In genomic region chr1:76086597-76086996, GRCh38 we compare ENCODE assay signal across 22 cellular contexts.
"Had no signal": no experiment of that assay in that cellular context is flagged by ENCODE, and none has a peak within 500 bp of the region (broad histone marks: within the 10 kb centered on the region; RNA-seq: fewer than 3 reads in every experiment).

No MANE protein-coding gene starts in this region.

- H3K9me3 ChIP-seq: gastrocnemius medialis, sigmoid colon, spleen, tibial nerve had no signal

- H3K27me3 ChIP-seq: dorsolateral prefrontal cortex, gastrocnemius medialis, sigmoid colon, spleen, tibial nerve had no signal

- ATAC-seq: activated CD8-positive, alpha-beta T cell treated with anti-CD3 and anti-CD28 coated beads for 36 hours; activated T-helper 17 cell treated with anti-CD3 and anti-CD28 coated beads, Interleukin-2, amount 50 U/mL, for 72 hours; gastrocnemius medialis; left ventricle myocardium superior; naive thymus-derived CD8-positive, alpha-beta T cell; stimulated activated naive CD8-positive, alpha-beta T cell treated with anti-CD3 and anti-CD28 coated beads, Interleukin-15, Interleukin-2, amounts not matched to agents 100 U/mL and 50 U/mL, for 24 hours had no signal

- H3K4me1 ChIP-seq: gastrocnemius medialis, parathyroid adenoma had no signal

- H2AFZ ChIP-seq: parathyroid adenoma had no signal

- H3K79me2 ChIP-seq: parathyroid adenoma had no signal

- H3K9ac ChIP-seq: parathyroid adenoma had no signal

- H3K36me3 ChIP-seq: gastrocnemius medialis, sigmoid colon, spleen, tibial nerve had no signal

- DNase-seq: activated CD4-positive, alpha-beta T cell treated with anti-CD3 and anti-CD28 coated beads, Interleukin-2, amount 10 ng/mL, durations not matched to agents 24 days and 14 days; activated CD4-positive, CD25-positive, alpha-beta regulatory T cell; activated CD8-positive, alpha-beta T cell treated with anti-CD3 and anti-CD28 coated beads for 36 hours; activated naive CD4-positive, alpha-beta T cell treated with Interleukin-2 at 50 U/mL for 16 hours; activated naive CD8-positive, alpha-beta T cell treated with anti-CD3 and anti-CD28 coated beads, Interleukin-2, amount 10 ng/mL, durations not matched to agents 7 days and 5 days; activated T-cell treated with anti-CD3 and anti-CD28 coated beads, Interleukin-2, amount 50 U/mL, for 1 hour; amygdala; dorsolateral prefrontal cortex; gastrocnemius medialis; head of caudate nucleus; kidney; left ventricle myocardium superior; naive thymus-derived CD8-positive, alpha-beta T cell; sigmoid colon; spleen; stimulated activated CD8-positive, alpha-beta memory T cell treated with anti-CD3 and anti-CD28 coated beads, Interleukin-4, amount 100 ng/mL, for 48 hours; stimulated activated naive CD8-positive, alpha-beta T cell treated with anti-CD3 and anti-CD28 coated beads, Interleukin-15, Interleukin-2, amounts not matched to agents 100 U/mL and 50 U/mL, for 24 hours; substantia nigra; T1000 had no signal

- H3K27ac ChIP-seq: dorsolateral prefrontal cortex, gastrocnemius medialis, parathyroid adenoma, sigmoid colon, spleen, tibial nerve had no signal

- H3K4me3 ChIP-seq: dorsolateral prefrontal cortex, gastrocnemius medialis, sigmoid colon, spleen, tibial nerve had no signal
